28 cellular contexts compared by ENCODE assay signal in the genomic region with DNA sequence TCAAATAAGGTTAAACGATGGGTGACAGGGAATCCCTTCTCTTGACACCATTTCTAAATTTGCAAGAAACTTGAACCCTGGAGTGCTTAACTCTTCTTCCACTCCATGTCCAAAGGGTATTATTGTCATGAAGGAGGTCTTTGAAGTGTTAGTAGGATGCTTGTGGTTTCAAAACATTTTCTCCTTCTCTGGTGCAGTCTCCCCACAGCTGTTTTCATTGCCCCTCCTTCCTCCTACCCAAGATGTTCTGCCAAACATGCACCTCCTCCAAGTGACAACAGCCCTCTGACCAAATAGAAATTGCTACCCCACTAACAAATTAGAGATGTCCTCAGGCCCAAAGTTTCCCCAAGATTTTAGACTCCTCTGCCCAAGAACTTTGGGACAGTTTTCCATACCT.
"Had no signal": no experiment of that assay in that cellular context is flagged by ENCODE, and none has a peak within 500 bp of the region (broad histone marks: within the 10 kb centered on the region; RNA-seq: fewer than 3 reads in every experiment).

No MANE protein-coding gene starts in this region.

- H3K4me3 ChIP-seq: body of pancreas, esophagus squamous epithelium had no signal

- H3K4me3 Mint-ChIP-seq: activated CD4-positive, alpha-beta memory T cell treated with anti-CD3 and anti-CD28 coated beads, Interleukin-2, amount 10 ng/mL, durations not matched to agents 7 days and 5 days; activated CD4-positive, alpha-beta T cell treated with anti-CD3 and anti-CD28 coated beads, Interleukin-2, amount 10 ng/mL, durations not matched to agents 7 days and 5 days; activated naive CD8-positive, alpha-beta T cell; activated T-cell treated with anti-CD3 and anti-CD28 coated beads, Interleukin-2, amount 50 U/mL, for 24 hours; activated T-helper 17 cell treated with anti-CD3 and anti-CD28 coated beads, Interleukin-2, amount 50 U/mL, for 72 hours; effector memory CD8-positive, alpha-beta T cell had no signal

- DNase-seq: activated CD4-positive, alpha-beta memory T cell treated with anti-CD3 and anti-CD28 coated beads, Interleukin-2, amount 10 ng/mL, durations not matched to agents 7 days and 5 days; activated CD4-positive, alpha-beta T cell treated with anti-CD3 and anti-CD28 coated beads for 1 hour; activated CD4-positive, alpha-beta T cell treated with anti-CD3 and anti-CD28 coated beads for 4 hours; activated CD4-positive, alpha-beta T cell treated with anti-CD3 and anti-CD28 coated beads, Interleukin-2, amount 10 ng/mL, durations not matched to agents 7 days and 5 days; activated CD4-positive, alpha-beta T cell treated with anti-CD3 and anti-CD28 coated beads, Interleukin-2, amount 50 U/mL, for 4 hours; activated CD8-positive, alpha-beta memory T cell treated with anti-CD3 and anti-CD28 coated beads, Interleukin-2, amount 50 U/mL, for 48 hours; activated effector memory CD4-positive, alpha-beta T cell treated with Interleukin-2 at 50 U/mL for 16 hours; activated gamma-delta T cell treated with Interleukin-2 at 50 U/mL for 16 hours; activated naive CD4-positive, alpha-beta T cell treated with anti-CD3 and anti-CD28 coated beads, Interleukin-2, amount 50 U/mL, for 16 hours; activated naive CD4-positive, alpha-beta T cell treated with Interleukin-2 at 50 U/mL for 16 hours; activated T-cell treated with anti-CD3 and anti-CD28 coated beads for 4 hours; activated T-cell treated with anti-CD3 and anti-CD28 coated beads, Interleukin-2, amount 50 U/mL, for 24 hours; amniotic stem cell; anterior cingulate cortex; body of pancreas; caudate nucleus; cortex of kidney; dermis blood vessel endothelial cell; effector CD4-positive, alpha-beta T cell; effector memory CD8-positive, alpha-beta T cell; erythroblast; esophagus squamous epithelium; foreskin melanocyte; head of caudate nucleus; hippocampal formation; T-helper 2 cell had no signal

- H3K36me3 ChIP-seq: esophagus squamous epithelium had no signal

- H3K9me3 Mint-ChIP-seq: activated CD4-positive, alpha-beta memory T cell treated with anti-CD3 and anti-CD28 coated beads, Interleukin-2, amount 10 ng/mL, durations not matched to agents 7 days and 5 days; activated CD4-positive, alpha-beta T cell treated with anti-CD3 and anti-CD28 coated beads, Interleukin-2, amount 10 ng/mL, durations not matched to agents 7 days and 5 days; activated T-cell treated with anti-CD3 and anti-CD28 coated beads, Interleukin-2, amount 50 U/mL, for 24 hours; activated T-helper 17 cell treated with anti-CD3 and anti-CD28 coated beads, Interleukin-2, amount 50 U/mL, for 72 hours; effector memory CD8-positive, alpha-beta T cell had no signal

- H3K27ac ChIP-seq: body of pancreas, esophagus squamous epithelium had no signal

- H3K4me1 ChIP-seq: body of pancreas, esophagus squamous epithelium had no signal

- H3K4me1 Mint-ChIP-seq: activated CD4-positive, alpha-beta memory T cell treated with anti-CD3 and anti-CD28 coated beads, Interleukin-2, amount 10 ng/mL, durations not matched to agents 7 days and 5 days; activated T-helper 17 cell treated with anti-CD3 and anti-CD28 coated beads, Interleukin-2, amount 50 U/mL, for 72 hours had no signal

- H3K27ac Mint-ChIP-seq: activated CD4-positive, alpha-beta memory T cell treated with anti-CD3 and anti-CD28 coated beads, Interleukin-2, amount 10 ng/mL, durations not matched to agents 7 days and 5 days; activated CD4-positive, alpha-beta T cell treated with anti-CD3 and anti-CD28 coated beads, Interleukin-2, amount 10 ng/mL, durations not matched to agents 7 days and 5 days; activated naive CD8-positive, alpha-beta T cell; activated T-cell treated with anti-CD3 and anti-CD28 coated beads, Interleukin-2, amount 50 U/mL, for 24 hours; activated T-helper 17 cell treated with anti-CD3 and anti-CD28 coated beads, Interleukin-2, amount 50 U/mL, for 72 hours; effector memory CD8-positive, alpha-beta T cell had no signal

- H3K9me3 ChIP-seq: body of pancreas, esophagus squamous epithelium had no signal

- H3K27me3 ChIP-seq: body of pancreas had no signal

- H3K36me3 Mint-ChIP-seq: activated naive CD8-positive, alpha-beta T cell had no signal

- ATAC-seq: activated T-helper 17 cell treated with anti-CD3 and anti-CD28 coated beads, Interleukin-2, amount 50 U/mL, for 72 hours; body of pancreas; effector memory CD8-positive, alpha-beta T cell had no signal
